15 cellular contexts compared by ENCODE assay signal in genomic region chr19:32201211-32201610, GRCh38.
DNase-seq lines count a peak whose midpoint lies in the region; ATAC-seq and TF ChIP-seq lines count a peak whose summit lies in the region.
"Had no signal": no experiment of that assay in that cellular context is flagged by ENCODE, and none has a peak within 500 bp of the region (broad histone marks: within the 10 kb centered on the region; RNA-seq: fewer than 3 reads in every experiment).

No MANE protein-coding gene starts in this region.

- TF ChIP-seq EP300 in esophagus muscularis mucosa (IDR thresholded peaks at IDR 0.05) = no peak

- H3K23ac ChIP-seq in neuronal stem cell (ENCODE audit: low read depth, low read length, poor library complexity) = no peak overlapping the region

- no peak overlapping the region for H2BK15ac ChIP-seq in neuronal stem cell (ENCODE audit: low read length)

- no peak for TF ChIP-seq POLR2A in esophagus muscularis mucosa (IDR thresholded peaks at IDR 0.05; ENCODE audit: low read depth)

- no peak overlapping the region for H2BK12ac ChIP-seq in neuronal stem cell (ENCODE audit: low read length)

- H3K27ac ChIP-seq in esophagus muscularis mucosa (replicated peaks in 1 of 4) = no peak overlapping the region
- no peak overlapping the region for H3K27ac ChIP-seq in neuronal stem cell (replicated peaks; ENCODE audit: low read length)
- H3K27ac ChIP-seq in naive thymus-derived CD4-positive, alpha-beta T cell (ENCODE audit: low read depth, low read length) = no peak overlapping the region
- H3K27ac ChIP-seq in WERI-Rb-1 = no peak overlapping the region

- H3K4me1 ChIP-seq in esophagus muscularis mucosa (no peaks in the 10 kb centered on the region), neuronal stem cell (ENCODE audit: control insufficient read depth in 2 of 2, insufficient read depth in 1 of 2, low read depth in 1 of 2, low read length in 2 of 2) (peaks cover 0 to 2% of the 10 kb centered on the region in 2 donors)
- H3K4me1 ChIP-seq in naive thymus-derived CD4-positive, alpha-beta T cell (ENCODE audit: control insufficient read depth in 2 of 2, insufficient read depth in 2 of 2, low read length in 2 of 2) = no peaks in the 10 kb centered on the region

- peak overlapping the region; percentile 58 for H3K18ac ChIP-seq in neuronal stem cell (ENCODE audit: low read length)

- H3K36me3 Mint-ChIP-seq in natural killer cell = no peaks in the 10 kb centered on the region
- H3K36me3 Mint-ChIP-seq in natural killer cell treated with Interleukin-12 subunit alpha and Interleukin-12 subunit beta and Interleukin-15 and Interleukin-18, amount 100 ng/mL, for 72 hours = no peaks in the 10 kb centered on the region
- H3K36me3 Mint-ChIP-seq in naive thymus-derived CD4-positive, alpha-beta T cell = no peaks in the 10 kb centered on the region
- H3K36me3 Mint-ChIP-seq in activated T-cell treated with anti-CD3 and anti-CD28 coated beads, Interleukin-2, amount 50 U/mL, for 72 hours (ENCODE audit: insufficient read depth in 2 of 2) = no peaks in the 10 kb centered on the region
- H3K36me3 Mint-ChIP-seq: CD4-positive, alpha-beta memory T cell had no signal

- CTCF ChIA-PET in naive thymus-derived CD4-positive, alpha-beta T cell (lab: Charles Lee) = no interaction called here

- peaks cover 29 to 31% of the 10 kb centered on the region in 2 donors for H3K4me1 Mint-ChIP-seq in natural killer cell
- peaks cover 14 to 18% of the 10 kb centered on the region in 2 donors for H3K4me1 Mint-ChIP-seq in natural killer cell treated with Interleukin-12 subunit alpha and Interleukin-12 subunit beta and Interleukin-15 and Interleukin-18, amount 100 ng/mL, for 72 hours (ENCODE audit: low read depth in 2 of 2)
- H3K4me1 Mint-ChIP-seq in naive thymus-derived CD4-positive, alpha-beta T cell = peaks cover 0 to 6% (median 0%) of the 10 kb centered on the region in 7 donors
- peaks cover 5% of the 10 kb centered on the region for H3K4me1 Mint-ChIP-seq in activated T-cell treated with anti-CD3 and anti-CD28 coated beads, Interleukin-2, amount 50 U/mL, for 72 hours (ENCODE audit: low read depth)

- H2AFZ ChIP-seq in neuronal stem cell (ENCODE audit: low read length) = no peak overlapping the region

- H3K27me3 ChIP-seq in esophagus muscularis mucosa (peaks cover 0 to 37% (median 0%) of the 10 kb centered on the region in 4 donors), neuronal stem cell (ENCODE audit: control insufficient read depth in 3 of 3, insufficient read depth in 3 of 3, low read depth in 1 of 3, low read length in 3 of 3) (no peaks in the 10 kb centered on the region), WERI-Rb-1 (ENCODE audit: insufficient read depth, low read depth, severe bottlenecking) (no peaks in the 10 kb centered on the region)
- no peaks in the 10 kb centered on the region for H3K27me3 ChIP-seq in naive thymus-derived CD4-positive, alpha-beta T cell (ENCODE audit: control insufficient read depth in 2 of 2, insufficient read depth in 2 of 2, low read length in 2 of 2)

- peaks cover 0 to 6% of the 10 kb centered on the region in 2 donors for H3K27me3 Mint-ChIP-seq in natural killer cell (ENCODE audit: low read depth in 2 of 2)
- peaks cover 0 to 6% of the 10 kb centered on the region in 2 donors for H3K27me3 Mint-ChIP-seq in natural killer cell treated with Interleukin-12 subunit alpha and Interleukin-12 subunit beta and Interleukin-15 and Interleukin-18, amount 100 ng/mL, for 72 hours
- peaks cover 0 to 54% (median 21%) of the 10 kb centered on the region in 5 donors for H3K27me3 Mint-ChIP-seq in naive thymus-derived CD4-positive, alpha-beta T cell
- peaks cover 12% of the 10 kb centered on the region for H3K27me3 Mint-ChIP-seq in activated T-cell treated with anti-CD3 and anti-CD28 coated beads, Interleukin-2, amount 50 U/mL, for 72 hours (ENCODE audit: low read depth)

- no peaks in the 10 kb centered on the region for H3K79me1 ChIP-seq in neuronal stem cell (ENCODE audit: low read depth, low read length)

- H2BK120ac ChIP-seq in neuronal stem cell (ENCODE audit: low read depth, low read length) = no peak overlapping the region

- no peak overlapping the region for H3K9ac ChIP-seq in neuronal stem cell (ENCODE audit: low read depth, low read length, poor library complexity)

- peak overlapping the region; percentile 22 for H3K4me3 Mint-ChIP-seq in natural killer cell
- H3K4me3 Mint-ChIP-seq in natural killer cell treated with Interleukin-12 subunit alpha and Interleukin-12 subunit beta and Interleukin-15 and Interleukin-18, amount 100 ng/mL, for 72 hours = no peak overlapping the region
- H3K4me3 Mint-ChIP-seq in naive thymus-derived CD4-positive, alpha-beta T cell = no peak overlapping the region
- no peak overlapping the region for H3K4me3 Mint-ChIP-seq in activated T-cell treated with anti-CD3 and anti-CD28 coated beads, Interleukin-2, amount 50 U/mL, for 72 hours
- H3K4me3 Mint-ChIP-seq: HFFc6 had no signal

- no peaks in the 10 kb centered on the region for H3K9me3 Mint-ChIP-seq in natural killer cell
- no peaks in the 10 kb centered on the region for H3K9me3 Mint-ChIP-seq in natural killer cell treated with Interleukin-12 subunit alpha and Interleukin-12 subunit beta and Interleukin-15 and Interleukin-18, amount 100 ng/mL, for 72 hours
- H3K9me3 Mint-ChIP-seq in naive thymus-derived CD4-positive, alpha-beta T cell = peaks cover 0 to 3% (median 0%) of the 10 kb centered on the region in 11 donors
- no peaks in the 10 kb centered on the region for H3K9me3 Mint-ChIP-seq in activated T-cell treated with anti-CD3 and anti-CD28 coated beads, Interleukin-2, amount 50 U/mL, for 72 hours

- no peak overlapping the region for H3K14ac ChIP-seq in neuronal stem cell (ENCODE audit: low read length)

- H3K4me3 ChIP-seq in esophagus muscularis mucosa (no peak overlapping the region), neuronal stem cell (ENCODE audit: low read length in 2 of 2) (no peak overlapping the region), WERI-Rb-1 (ENCODE audit: low read depth, low read length) (no peak overlapping the region)
- no peak overlapping the region for H3K4me3 ChIP-seq in naive thymus-derived CD4-positive, alpha-beta T cell (ENCODE audit: low read length)

- TF ChIP-seq CTCF in natural killer cell (IDR thresholded peaks at IDR 0.05) = no peak
- TF ChIP-seq CTCF in esophagus muscularis mucosa (IDR thresholded peaks at IDR 0.05) = no peak
- TF ChIP-seq CTCF in WERI-Rb-1 (IDR thresholded peaks at IDR 0.05; ENCODE audit: low read depth, low read length) = no peak

- no peak overlapping the region for H3K4ac ChIP-seq in neuronal stem cell (ENCODE audit: low read length)

- ATAC-seq in natural killer cell = peak in 1 of 3 donors; percentile 9
- no peak for ATAC-seq in natural killer cell treated with Interleukin-12 subunit alpha and Interleukin-12 subunit beta and Interleukin-15 and Interleukin-18, amount 100 ng/mL, for 72 hours
- no peak for ATAC-seq in naive thymus-derived CD4-positive, alpha-beta T cell
- no peak for ATAC-seq in activated T-cell treated with anti-CD3 and anti-CD28 coated beads, Interleukin-2, amount 50 U/mL, for 72 hours (replicated peaks in 1 of 2)
- ATAC-seq: HepG2 had no signal

- H4K8ac ChIP-seq in neuronal stem cell (ENCODE audit: low read depth, low read length) = no peak overlapping the region

- no peak overlapping the region for H2AK5ac ChIP-seq in neuronal stem cell (ENCODE audit: low read depth, low read length)

- WGBS in esophagus muscularis mucosa = 95% methylated on average over 2 of the region's 2 CpGs
- no CpG with 5 or more reads among the region's 2 CpGs for WGBS in neuronal stem cell (ENCODE audit: extremely low coverage in 2 of 2, insufficient read length in 2 of 2, insufficient replicate concordance in 1 of 2), 2 donors

- no peaks in the 10 kb centered on the region for H3K36me3 ChIP-seq in esophagus muscularis mucosa
- H3K36me3 ChIP-seq in neuronal stem cell (replicated peaks in 1 of 2; ENCODE audit: control insufficient read depth in 2 of 2, insufficient read depth in 2 of 2, low read length in 2 of 2) = no peaks in the 10 kb centered on the region
- no peaks in the 10 kb centered on the region for H3K36me3 ChIP-seq in naive thymus-derived CD4-positive, alpha-beta T cell (ENCODE audit: control insufficient read depth in 2 of 3, insufficient read depth in 3 of 3, low read length in 3 of 3)
- no peaks in the 10 kb centered on the region for H3K36me3 ChIP-seq in WERI-Rb-1

- H4K91ac ChIP-seq in neuronal stem cell (ENCODE audit: low read depth, low read length, poor library complexity) = no peak overlapping the region

- no peak for DNase-seq in natural killer cell
- no peak for DNase-seq in natural killer cell treated with Interleukin-12 subunit alpha and Interleukin-12 subunit beta and Interleukin-15 and Interleukin-18, amount 100 ng/mL, for 72 hours (ENCODE audit: low spot score)
- peak; percentile 87 for DNase-seq in esophagus muscularis mucosa (ENCODE audit: extremely low spot score)
- no peak for DNase-seq in neuronal stem cell (ENCODE audit: low spot score)
- no peak for DNase-seq in activated CD4-positive, alpha-beta T cell treated with anti-CD3 and anti-CD28 coated beads, Interleukin-2, amount 50 U/mL, for 1 hour
- no peak for DNase-seq in naive thymus-derived CD4-positive, alpha-beta T cell
- DNase-seq in WERI-Rb-1 = no peak
- no peak for DNase-seq in activated T-cell treated with anti-CD3 and anti-CD28 coated beads, Interleukin-2, amount 50 U/mL, for 72 hours
- DNase-seq: 8988T; C1 segment of cervical spinal cord; CD4-positive, alpha-beta memory T cell; GF-D8; HCEC 1CT; HFFc6 had no signal

- no peak overlapping the region for H2BK5ac ChIP-seq in neuronal stem cell (ENCODE audit: low read length)

- H3K4me2 ChIP-seq in neuronal stem cell (ENCODE audit: insufficient read depth, low read length, poor library complexity, severe bottlenecking) = no peak overlapping the region

- POLR2A ChIA-PET in naive thymus-derived CD4-positive, alpha-beta T cell (lab: Charles Lee) = no interaction called here

- H3K27ac Mint-ChIP-seq in natural killer cell = peak overlapping the region in 1 of 2 donors; percentile 81
- no peak overlapping the region for H3K27ac Mint-ChIP-seq in natural killer cell treated with Interleukin-12 subunit alpha and Interleukin-12 subunit beta and Interleukin-15 and Interleukin-18, amount 100 ng/mL, for 72 hours
- H3K27ac Mint-ChIP-seq in naive thymus-derived CD4-positive, alpha-beta T cell = no peak overlapping the region
- H3K27ac Mint-ChIP-seq in activated T-cell treated with anti-CD3 and anti-CD28 coated beads, Interleukin-2, amount 50 U/mL, for 72 hours = no peak overlapping the region
- H3K27ac Mint-ChIP-seq: CD4-positive, alpha-beta memory T cell; HFFc6 had no signal

- H3K9me3 ChIP-seq in esophagus muscularis mucosa (no peaks in the 10 kb centered on the region), neuronal stem cell (replicated peaks in 1 of 2; ENCODE audit: control insufficient read depth in 2 of 2, insufficient read depth in 1 of 2, low read depth in 1 of 2, low read length in 2 of 2) (no peaks in the 10 kb centered on the region), WERI-Rb-1 (ENCODE audit: severe bottlenecking) (no peaks in the 10 kb centered on the region)
- no peaks in the 10 kb centered on the region for H3K9me3 ChIP-seq in naive thymus-derived CD4-positive, alpha-beta T cell (ENCODE audit: control insufficient read depth in 2 of 3, low read length in 3 of 3)

- intact Hi-C loops in natural killer cell (cut with micrococcal nuclease) (no loop called here), esophagus muscularis mucosa (cut with DNase I) (no loop called here)
- intact Hi-C loops in naive thymus-derived CD4-positive, alpha-beta T cell (cut with micrococcal nuclease) = no loop called here
